In the genomic region with DNA sequence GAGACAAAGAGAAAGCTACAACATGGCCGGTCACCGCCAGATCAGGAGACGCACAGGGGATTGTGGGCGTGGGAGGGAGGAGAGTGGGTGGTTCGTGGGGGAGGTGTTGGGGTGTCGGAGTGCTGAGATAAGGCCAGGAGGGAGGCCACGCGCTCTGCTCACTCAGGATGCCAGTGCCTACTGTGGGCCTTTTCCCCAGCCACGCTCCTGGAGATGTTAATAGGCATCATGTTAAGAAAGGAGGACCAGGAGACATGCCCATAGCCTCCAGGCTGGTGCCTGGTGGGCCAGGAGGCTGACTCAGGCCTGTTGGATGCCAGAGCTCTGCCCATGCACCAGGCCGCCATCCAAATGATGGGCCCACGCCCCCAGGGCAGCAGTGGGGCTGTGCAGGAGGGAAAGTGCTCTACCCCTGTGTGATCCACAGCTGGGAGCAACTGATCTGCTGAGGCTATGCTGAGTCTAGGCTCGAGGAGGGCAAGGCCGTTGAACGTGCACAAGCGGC, we compare ENCODE assay signal across 26 cellular contexts. TPM values are rescaled to one million over a fixed set of nuclear protein-coding genes. Genes with fewer than 3 reads are reported as not detected.
A peak's percentile ranks its signal among the peaks of the same experiment; 100 is the strongest.
DNase-seq lines count a peak whose midpoint lies in the region; ATAC-seq and TF ChIP-seq lines count a peak whose summit lies in the region.
"Had no signal": no experiment of that assay in that cellular context is flagged by ENCODE, and none has a peak within 500 bp of the region (broad histone marks: within the 10 kb centered on the region; RNA-seq: fewer than 3 reads in every experiment).

No MANE protein-coding gene starts in this region.

- peaks cover 0 to 34% (median 14%) of the 10 kb centered on the region in 11 experiments; a peak in 12 of 22 replicates for H3K36me3 ChIP-seq in BLaER1 treated with 17β-estradiol and CSF1 and Interleukin-3, amounts not matched to agents 10 nM and 100 nM
- H3K36me3 ChIP-seq: gastrocnemius medialis, left ventricle myocardium inferior had no signal

- H3K9me3 Mint-ChIP-seq in neural crest cell = no peaks in the 10 kb centered on the region
- H3K9me3 Mint-ChIP-seq in stimulated activated effector memory CD8-positive, alpha-beta T cell treated with anti-CD3 and anti-CD28 coated beads, Interleukin-12 subunit alpha, Interleukin-12 subunit beta, amount 100 ng/mL, for 72 hours = no peaks in the 10 kb centered on the region
- H3K9me3 Mint-ChIP-seq: activated naive CD4-positive, alpha-beta T cell treated with anti-CD3 and anti-CD28 coated beads, Interleukin-2, amount 10 ng/mL, durations not matched to agents 7 days and 5 days; immature natural killer cell had no signal

- no peak overlapping the region for H3K4me3 Mint-ChIP-seq in neural crest cell
- no peak overlapping the region for H3K4me3 Mint-ChIP-seq in stimulated activated effector memory CD8-positive, alpha-beta T cell treated with anti-CD3 and anti-CD28 coated beads, Interleukin-12 subunit alpha, Interleukin-12 subunit beta, amount 100 ng/mL, for 72 hours
- H3K4me3 Mint-ChIP-seq: activated CD8-positive, alpha-beta memory T cell treated with anti-CD3 and anti-CD28 coated beads, Interleukin-2, amount 10 ng/mL, durations not matched to agents 7 days and 5 days; activated naive CD4-positive, alpha-beta T cell treated with anti-CD3 and anti-CD28 coated beads, Interleukin-2, amount 10 ng/mL, durations not matched to agents 7 days and 5 days; immature natural killer cell; T-helper 17 cell had no signal

- peak overlapping the region; percentile 81 for H3K27ac Mint-ChIP-seq in neural crest cell (ENCODE audit: unreplicated experiment)
- H3K27ac Mint-ChIP-seq in stimulated activated effector memory CD8-positive, alpha-beta T cell treated with anti-CD3 and anti-CD28 coated beads, Interleukin-12 subunit alpha, Interleukin-12 subunit beta, amount 100 ng/mL, for 72 hours = no peak overlapping the region
- H3K27ac Mint-ChIP-seq: activated CD8-positive, alpha-beta memory T cell treated with anti-CD3 and anti-CD28 coated beads, Interleukin-2, amount 10 ng/mL, durations not matched to agents 7 days and 5 days; activated naive CD4-positive, alpha-beta T cell treated with anti-CD3 and anti-CD28 coated beads, Interleukin-2, amount 10 ng/mL, durations not matched to agents 7 days and 5 days; immature natural killer cell; progenitor cell of endocrine pancreas; T-helper 17 cell had no signal

- peaks cover 0 to 12% (median 7%) of the 10 kb centered on the region in 11 experiments; a peak in 15 of 22 replicates for H3K9me3 ChIP-seq in BLaER1 treated with 17β-estradiol and CSF1 and Interleukin-3, amounts not matched to agents 10 nM and 100 nM (replicated peaks in 1 of 11)
- H3K9me3 ChIP-seq: gastrocnemius medialis, SK-N-SH had no signal

- peak overlapping the region in 2 of 11 experiments; percentile 8 to 47; a peak in 1 of 22 replicates for H3K27ac ChIP-seq in BLaER1 treated with 17β-estradiol and CSF1 and Interleukin-3, amounts not matched to agents 10 nM and 100 nM
- H3K27ac ChIP-seq: esophagus muscularis mucosa, gastrocnemius medialis, left ventricle myocardium inferior, WERI-Rb-1 had no signal

- H4K20me1 ChIP-seq in BLaER1 treated with 17β-estradiol and CSF1 and Interleukin-3, amounts not matched to agents 10 nM and 100 nM = peaks cover 0 to 24% (median 0%) of the 10 kb centered on the region in 11 experiments; a peak in 5 of 22 replicates

- no peak for TF ChIP-seq CTCF in neural crest cell (conservative IDR thresholded peaks at IDR 0.05)

- peaks cover 0 to 26% (median 23%) of the 10 kb centered on the region in 10 experiments; a peak in 17 of 20 replicates for H3K4me1 ChIP-seq in BLaER1 treated with 17β-estradiol and CSF1 and Interleukin-3, amounts not matched to agents 10 nM and 100 nM
- H3K4me1 ChIP-seq: gastrocnemius medialis had no signal

- TF ChIP-seq POLR2A in erythroblast (IDR thresholded peaks at IDR 0.05; ENCODE audit: low read length) = no peak

- peaks cover 20% of the 10 kb centered on the region for H3K4me1 Mint-ChIP-seq in neural crest cell
- H3K4me1 Mint-ChIP-seq in stimulated activated effector memory CD8-positive, alpha-beta T cell treated with anti-CD3 and anti-CD28 coated beads, Interleukin-12 subunit alpha, Interleukin-12 subunit beta, amount 100 ng/mL, for 72 hours = no peaks in the 10 kb centered on the region
- H3K4me1 Mint-ChIP-seq: activated CD8-positive, alpha-beta memory T cell treated with anti-CD3 and anti-CD28 coated beads, Interleukin-2, amount 10 ng/mL, durations not matched to agents 7 days and 5 days; activated naive CD4-positive, alpha-beta T cell treated with anti-CD3 and anti-CD28 coated beads, Interleukin-2, amount 10 ng/mL, durations not matched to agents 7 days and 5 days; immature natural killer cell; T-helper 17 cell had no signal

- H3K27me3 ChIP-seq in BLaER1 treated with 17β-estradiol and CSF1 and Interleukin-3, amounts not matched to agents 10 nM and 100 nM = no peaks in the 10 kb centered on the region
- H3K27me3 ChIP-seq: esophagus muscularis mucosa, gastrocnemius medialis had no signal

- peak; percentile 68 for DNase-seq in NCI-H69 (lab: John Stamatoyannopoulos, UW)
- DNase-seq in erythroblast (lab: John Stamatoyannopoulos, UW) = peak; percentile 51 to 70
- no peak for DNase-seq in neural crest cell (ENCODE audit: low read depth, low spot score)
- DNase-seq in stimulated activated effector memory CD8-positive, alpha-beta T cell treated with anti-CD3 and anti-CD28 coated beads, Interleukin-12 subunit alpha, Interleukin-12 subunit beta, amount 100 ng/mL, for 72 hours (ENCODE audit: low spot score in 2 of 2) = no peak
- no peak for DNase-seq in NCI-H748 (lab: John Stamatoyannopoulos, UW; ENCODE audit: unreplicated experiment)
- DNase-seq: activated CD4-positive, alpha-beta T cell treated with anti-CD3 and anti-CD28 coated beads, Interleukin-2, amount 50 U/mL, for 1 hour; activated CD8-positive, alpha-beta memory T cell treated with anti-CD3 and anti-CD28 coated beads, Interleukin-2, amount 10 ng/mL, durations not matched to agents 7 days and 5 days; activated naive CD4-positive, alpha-beta T cell treated with anti-CD3 and anti-CD28 coated beads, Interleukin-2, amount 10 ng/mL, durations not matched to agents 7 days and 5 days; amygdala; Calu3; cortex of kidney; EL; gastrocnemius medialis; hippocampal formation; immature natural killer cell; KG1; left ventricle myocardium inferior; RPMI8226; T-helper 17 cell had no signal

- H3K4me2 ChIP-seq in BLaER1 treated with 17β-estradiol and CSF1 and Interleukin-3, amounts not matched to agents 10 nM and 100 nM = peak overlapping the region in 8 of 11 experiments; percentile 43 to 71 (median 64); a peak in 13 of 22 replicates
- H3K4me2 ChIP-seq: SK-N-SH had no signal

- H3K4me3 ChIP-seq in BLaER1 treated with 17β-estradiol and CSF1 and Interleukin-3, amounts not matched to agents 10 nM and 100 nM = no peak overlapping the region
- H3K4me3 ChIP-seq: esophagus muscularis mucosa, gastrocnemius medialis, left ventricle myocardium inferior had no signal

- H3K27me3 Mint-ChIP-seq in neural crest cell (ENCODE audit: low read depth) = no peaks in the 10 kb centered on the region
- H3K27me3 Mint-ChIP-seq: activated CD8-positive, alpha-beta memory T cell treated with anti-CD3 and anti-CD28 coated beads, Interleukin-2, amount 10 ng/mL, durations not matched to agents 7 days and 5 days; activated naive CD4-positive, alpha-beta T cell treated with anti-CD3 and anti-CD28 coated beads, Interleukin-2, amount 10 ng/mL, durations not matched to agents 7 days and 5 days; T-helper 17 cell had no signal

- ATAC-seq in HG02938 (IDR thresholded peaks at IDR 0.05; ENCODE audit: unreplicated experiment) = no peak
- no peak for ATAC-seq in stimulated activated effector memory CD8-positive, alpha-beta T cell treated with anti-CD3 and anti-CD28 coated beads, Interleukin-12 subunit alpha, Interleukin-12 subunit beta, amount 100 ng/mL, for 72 hours
- no peak for ATAC-seq in activated CD4-positive, CD25-positive, alpha-beta regulatory T cell treated with anti-CD3 and anti-CD28 coated beads, Interleukin-2, amount 50 U/mL, for 24 hours
- ATAC-seq: activated CD8-positive, alpha-beta memory T cell treated with anti-CD3 and anti-CD28 coated beads, Interleukin-2, amount 10 ng/mL, durations not matched to agents 7 days and 5 days; gastrocnemius medialis; T-helper 17 cell had no signal

- H3K9ac ChIP-seq in BLaER1 treated with 17β-estradiol and CSF1 and Interleukin-3, amounts not matched to agents 10 nM and 100 nM = 0 out of 22 replicates have a peak overlapping the region, but pooled peaks of 1 of the 11 experiments have one; percentile 13
- H3K9ac ChIP-seq: SK-N-SH had no signal

- H3K36me3 Mint-ChIP-seq in neural crest cell (ENCODE audit: low read depth) = no peaks in the 10 kb centered on the region
- H3K36me3 Mint-ChIP-seq in stimulated activated effector memory CD8-positive, alpha-beta T cell treated with anti-CD3 and anti-CD28 coated beads, Interleukin-12 subunit alpha, Interleukin-12 subunit beta, amount 100 ng/mL, for 72 hours = no peaks in the 10 kb centered on the region
- H3K36me3 Mint-ChIP-seq: activated CD8-positive, alpha-beta memory T cell treated with anti-CD3 and anti-CD28 coated beads, Interleukin-2, amount 10 ng/mL, durations not matched to agents 7 days and 5 days; activated naive CD4-positive, alpha-beta T cell treated with anti-CD3 and anti-CD28 coated beads, Interleukin-2, amount 10 ng/mL, durations not matched to agents 7 days and 5 days had no signal

RNA-seq across cellular contexts. Expression of a gene that starts 40.1 kb away (rescaled TPM):
- 73.4 and 80.5 TPM in 2 replicates for total RNA-seq in neural crest cell
- total RNA-seq: activated CD8-positive, alpha-beta memory T cell treated with anti-CD3 and anti-CD28 coated beads, Interleukin-2, amount 10 ng/mL, durations not matched to agents 7 days and 5 days; Calu3; gastrocnemius medialis; left ventricle myocardium inferior; T-helper 17 cell had no signal

Comparison
In these comparisons a context has a peak if more than half of its experiments do, and no peak if none do; other contexts are left out.
1. DNase-seq: peak in NCI-H69 (single experiment) and erythroblast (2 of 2); none in neural crest cell (single experiment), stimulated activated effector memory CD8-positive, alpha-beta T cell treated with anti-CD3 and anti-CD28 coated beads, Interleukin-12 subunit alpha, Interleukin-12 subunit beta, amount 100 ng/mL, for 72 hours (0 of 2) and NCI-H748 (single experiment).